Comparison of ENCODE assay signal across 10 cellular contexts in genomic region chr11:94732617-94733292, GRCh38. TPM values are rescaled to one million over a fixed set of nuclear protein-coding genes. Genes with fewer than 3 reads are reported as not detected.
DNase-seq lines count a peak whose midpoint lies in the region; ATAC-seq and TF ChIP-seq lines count a peak whose summit lies in the region.
"Had no signal": no experiment of that assay in that cellular context is flagged by ENCODE, and none has a peak within 500 bp of the region (broad histone marks: within the 10 kb centered on the region; RNA-seq: fewer than 3 reads in every experiment).

No MANE protein-coding gene starts in this region.

- peaks cover 88% of the 10 kb centered on the region for H3K4me1 ChIP-seq in foreskin keratinocyte
- peaks cover 0 to 20% (median 14%) of the 10 kb centered on the region in 4 donors for H3K4me1 ChIP-seq in sigmoid colon

- H3K27ac ChIP-seq in foreskin keratinocyte = peak overlapping the region; percentile 76
- H3K27ac ChIP-seq in sigmoid colon = peak overlapping the region; percentile 24 to 69 (median 40)

- H3K27ac Mint-ChIP-seq in activated naive CD4-positive, alpha-beta T cell treated with anti-CD3 and anti-CD28 coated beads for 36 hours = no peak overlapping the region
- H3K27ac Mint-ChIP-seq: effector memory CD8-positive, alpha-beta T cell; progenitor cell of endocrine pancreas had no signal

- no peaks in the 10 kb centered on the region for H3K36me3 ChIP-seq in sigmoid colon

- TF ChIP-seq POLR2A in sigmoid colon (IDR thresholded peaks at IDR 0.05) = no peak

- 70 to 75% methylated on average over 7 of the region's 7 CpGs for WGBS in sigmoid colon, 2 donors

- CTCF ChIA-PET in activated naive CD4-positive, alpha-beta T cell treated with anti-CD3 and anti-CD28 coated beads for 36 hours (lab: Charles Lee) = interaction anchor here (0.6 kb wide), 1 partner anchor 664 kb away, joined by 3 read pairs; no protein-coding TSS in a partner anchor

- H3K36me3 Mint-ChIP-seq in activated naive CD4-positive, alpha-beta T cell treated with anti-CD3 and anti-CD28 coated beads for 36 hours (ENCODE audit: low read depth) = no peaks in the 10 kb centered on the region

- no peaks in the 10 kb centered on the region for H3K9me3 Mint-ChIP-seq in activated naive CD4-positive, alpha-beta T cell treated with anti-CD3 and anti-CD28 coated beads for 36 hours
- H3K9me3 Mint-ChIP-seq: effector memory CD8-positive, alpha-beta T cell had no signal

- peak; percentile 93 for DNase-seq in H4 (ENCODE audit: low spot score)
- DNase-seq in SW480 (ENCODE audit: low spot score) = peak; percentile 21
- peak; percentile 59 to 77 for DNase-seq in foreskin keratinocyte
- DNase-seq in sigmoid colon = peak; percentile 78
- no peak for DNase-seq in activated naive CD4-positive, alpha-beta T cell treated with anti-CD3 and anti-CD28 coated beads for 36 hours
- DNase-seq in NCI-H1048 (lab: John Stamatoyannopoulos, UW) = no peak
- DNase-seq in SHP77 treated with DMSO at 0.1 percent for 48 hours (lab: John Stamatoyannopoulos, UW) = no peak
- DNase-seq: effector memory CD8-positive, alpha-beta T cell had no signal

- H3K4me3 ChIP-seq in sigmoid colon = no peak overlapping the region

- TF ChIP-seq CTCF in foreskin keratinocyte (conservative IDR thresholded peaks at IDR 0.05) = no peak
- TF ChIP-seq CTCF in sigmoid colon (IDR thresholded peaks at IDR 0.05) = no peak

- no peaks in the 10 kb centered on the region for H3K9me3 ChIP-seq in sigmoid colon

- peaks cover 2% of the 10 kb centered on the region for H3K27me3 Mint-ChIP-seq in activated naive CD4-positive, alpha-beta T cell treated with anti-CD3 and anti-CD28 coated beads for 36 hours (ENCODE audit: low read depth)

- intact Hi-C loops in sigmoid colon (cut with DNase I) = no loop called here
- intact Hi-C loops in activated naive CD4-positive, alpha-beta T cell treated with anti-CD3 and anti-CD28 coated beads for 36 hours (cut with micrococcal nuclease) = no loop called here

- ATAC-seq in foreskin keratinocyte (peak; percentile 50), HG03354 (IDR thresholded peaks at IDR 0.05; ENCODE audit: poor library complexity, severe bottlenecking, unreplicated experiment) (no peak)
- ATAC-seq: effector memory CD8-positive, alpha-beta T cell had no signal

- H3K4me3 Mint-ChIP-seq in activated naive CD4-positive, alpha-beta T cell treated with anti-CD3 and anti-CD28 coated beads for 36 hours = no peak overlapping the region
- H3K4me3 Mint-ChIP-seq: effector memory CD8-positive, alpha-beta T cell had no signal

- no peak for TF ChIP-seq EP300 in sigmoid colon (IDR thresholded peaks at IDR 0.05)

- H3K4me1 Mint-ChIP-seq in activated naive CD4-positive, alpha-beta T cell treated with anti-CD3 and anti-CD28 coated beads for 36 hours (ENCODE audit: low read depth) = peaks cover 6% of the 10 kb centered on the region

- H3K27me3 ChIP-seq in foreskin keratinocyte = no peaks in the 10 kb centered on the region
- no peaks in the 10 kb centered on the region for H3K27me3 ChIP-seq in sigmoid colon

RNA-seq across cellular contexts. Expression of gene AMOTL1, which starts 35.4 kb away (rescaled TPM):
- total RNA-seq in H4 (2014; rRNA removed; shearing (Covaris generic)) = 1.5 and 2.6 TPM in 2 replicates
- total RNA-seq in foreskin keratinocyte = 158 and 182 TPM in 2 replicates
- polyA plus RNA-seq in foreskin keratinocyte = 25.6 and 26.8 TPM in 2 replicates
- 100 to 1,000 TPM in 3 of 4 donors, 10 to 100 TPM in 1; 96.3 to 161 (median 115) TPM for total RNA-seq in sigmoid colon
- polyA plus RNA-seq in sigmoid colon = 1 to 10 TPM in 2 of 3 donors, under 1 TPM in 1; 0.69 to 7.9 (median 1.8) TPM
- total RNA-seq in activated naive CD4-positive, alpha-beta T cell treated with anti-CD3 and anti-CD28 coated beads for 36 hours = 1 to 10 TPM in 1 of 2 experiments, under 1 TPM in 1; 0.43 to 1.0 TPM

Comparison
In these comparisons a context has a peak if more than half of its experiments do, and no peak if none do; other contexts are left out.
1. DNase-seq: peak in H4 (single experiment), SW480 (single experiment), foreskin keratinocyte (2 of 2) and sigmoid colon (single experiment); none in activated naive CD4-positive, alpha-beta T cell treated with anti-CD3 and anti-CD28 coated beads for 36 hours (single experiment), NCI-H1048 (single experiment) and SHP77 treated with DMSO at 0.1 percent for 48 hours (single experiment).
2. RNA of gene AMOTL1, which starts 35.4 kb away (total RNA-seq): 158 to 182 TPM in foreskin keratinocyte and 96.3 to 161 TPM in sigmoid colon; 1.5 to 2.6 TPM in H4 and 0.43 to 1.0 TPM in activated naive CD4-positive, alpha-beta T cell treated with anti-CD3 and anti-CD28 coated beads for 36 hours; every median in the first group is over 10 times any median in the second.